Comparison of ENCODE assay signal across 25 cellular contexts in genomic region chr14:76298896-76299295, GRCh38.
"Had no signal": no experiment of that assay in that cellular context is flagged by ENCODE, and none has a peak within 500 bp of the region (broad histone marks: within the 10 kb centered on the region; RNA-seq: fewer than 3 reads in every experiment).

No MANE protein-coding gene starts in this region.

- H3K4me3 Mint-ChIP-seq: activated CD4-positive, alpha-beta memory T cell treated with anti-CD3 and anti-CD28 coated beads, Interleukin-2, amount 10 ng/mL, durations not matched to agents 7 days and 5 days; activated CD4-positive, alpha-beta T cell treated with anti-CD3 and anti-CD28 coated beads, Interleukin-2, amount 10 ng/mL, durations not matched to agents 7 days and 5 days; activated naive CD4-positive, alpha-beta T cell treated with anti-CD3 and anti-CD28 coated beads, Interleukin-2, amount 10 ng/mL, durations not matched to agents 7 days and 5 days; activated naive CD8-positive, alpha-beta T cell treated with anti-CD3 and anti-CD28 coated beads, Interleukin-2, amount 10 ng/mL, durations not matched to agents 7 days and 5 days; activated T-cell treated with anti-CD3 and anti-CD28 coated beads, Interleukin-2, amount 50 U/mL, for 72 hours; brain; central memory CD8-positive, alpha-beta T cell; WTC11 had no signal

- H3K27ac ChIP-seq: ascending aorta, esophagus muscularis mucosa, foreskin keratinocyte, gastrocnemius medialis, heart left ventricle had no signal

- DNase-seq: activated CD4-positive, alpha-beta memory T cell treated with anti-CD3 and anti-CD28 coated beads, Interleukin-2, amount 10 ng/mL, durations not matched to agents 7 days and 5 days; activated CD4-positive, alpha-beta T cell treated with anti-CD3 and anti-CD28 coated beads for 1 hour; activated CD4-positive, alpha-beta T cell treated with anti-CD3 and anti-CD28 coated beads for 4 hours; activated CD4-positive, alpha-beta T cell treated with anti-CD3 and anti-CD28 coated beads, Interleukin-2, amount 10 ng/mL, durations not matched to agents 7 days and 5 days; activated CD4-positive, alpha-beta T cell treated with anti-CD3 and anti-CD28 coated beads, Interleukin-2, amount 50 U/mL, for 4 hours; activated gamma-delta T cell; activated naive CD4-positive, alpha-beta T cell; activated naive CD4-positive, alpha-beta T cell treated with anti-CD3 and anti-CD28 coated beads, Interleukin-2, amount 10 ng/mL, durations not matched to agents 7 days and 5 days; activated naive CD8-positive, alpha-beta T cell treated with anti-CD3 and anti-CD28 coated beads, Interleukin-2, amount 10 ng/mL, durations not matched to agents 7 days and 5 days; activated T-cell treated with anti-CD3 and anti-CD28 coated beads, Interleukin-2, amount 50 U/mL, for 1 hour; activated T-cell treated with anti-CD3 and anti-CD28 coated beads, Interleukin-2, amount 50 U/mL, for 72 hours; cortex of kidney; dermis blood vessel endothelial cell; effector CD8-positive, alpha-beta T cell; foreskin keratinocyte; gastrocnemius medialis; glutamatergic neuron; heart left ventricle; T-helper 2 cell had no signal

- ATAC-seq: activated naive CD4-positive, alpha-beta T cell treated with anti-CD3 and anti-CD28 coated beads, Interleukin-2, amount 50 U/mL, for 72 hours; activated T-cell treated with anti-CD3 and anti-CD28 coated beads, Interleukin-2, amount 50 U/mL, for 72 hours; foreskin keratinocyte; gastrocnemius medialis; heart left ventricle; WTC11 had no signal

- H3K4me1 ChIP-seq: ascending aorta, esophagus muscularis mucosa, foreskin keratinocyte, gastrocnemius medialis, heart left ventricle had no signal

- H3K9me3 Mint-ChIP-seq: activated CD4-positive, alpha-beta memory T cell treated with anti-CD3 and anti-CD28 coated beads, Interleukin-2, amount 10 ng/mL, durations not matched to agents 7 days and 5 days; activated CD4-positive, alpha-beta T cell treated with anti-CD3 and anti-CD28 coated beads, Interleukin-2, amount 10 ng/mL, durations not matched to agents 7 days and 5 days; activated naive CD4-positive, alpha-beta T cell treated with anti-CD3 and anti-CD28 coated beads, Interleukin-2, amount 10 ng/mL, durations not matched to agents 7 days and 5 days; activated naive CD4-positive, alpha-beta T cell treated with anti-CD3 and anti-CD28 coated beads, Interleukin-2, amount 50 U/mL, for 72 hours; activated naive CD8-positive, alpha-beta T cell treated with anti-CD3 and anti-CD28 coated beads, Interleukin-2, amount 10 ng/mL, durations not matched to agents 7 days and 5 days; activated T-cell treated with anti-CD3 and anti-CD28 coated beads, Interleukin-2, amount 50 U/mL, for 72 hours; central memory CD8-positive, alpha-beta T cell; WTC11 had no signal

- H3K27ac Mint-ChIP-seq: activated CD4-positive, alpha-beta memory T cell treated with anti-CD3 and anti-CD28 coated beads, Interleukin-2, amount 10 ng/mL, durations not matched to agents 7 days and 5 days; activated CD4-positive, alpha-beta T cell treated with anti-CD3 and anti-CD28 coated beads, Interleukin-2, amount 10 ng/mL, durations not matched to agents 7 days and 5 days; activated naive CD4-positive, alpha-beta T cell treated with anti-CD3 and anti-CD28 coated beads, Interleukin-2, amount 10 ng/mL, durations not matched to agents 7 days and 5 days; activated naive CD4-positive, alpha-beta T cell treated with anti-CD3 and anti-CD28 coated beads, Interleukin-2, amount 50 U/mL, for 72 hours; activated naive CD8-positive, alpha-beta T cell treated with anti-CD3 and anti-CD28 coated beads, Interleukin-2, amount 10 ng/mL, durations not matched to agents 7 days and 5 days; activated T-cell treated with anti-CD3 and anti-CD28 coated beads, Interleukin-2, amount 50 U/mL, for 72 hours; brain; WTC11 had no signal

- H3K36me3 Mint-ChIP-seq: activated naive CD4-positive, alpha-beta T cell treated with anti-CD3 and anti-CD28 coated beads, Interleukin-2, amount 10 ng/mL, durations not matched to agents 7 days and 5 days; activated naive CD4-positive, alpha-beta T cell treated with anti-CD3 and anti-CD28 coated beads, Interleukin-2, amount 50 U/mL, for 72 hours; activated naive CD8-positive, alpha-beta T cell treated with anti-CD3 and anti-CD28 coated beads, Interleukin-2, amount 10 ng/mL, durations not matched to agents 7 days and 5 days; brain; WTC11 had no signal

- H3K27me3 ChIP-seq: ascending aorta, esophagus muscularis mucosa, gastrocnemius medialis had no signal

- H3K4me1 Mint-ChIP-seq: activated CD4-positive, alpha-beta memory T cell treated with anti-CD3 and anti-CD28 coated beads, Interleukin-2, amount 10 ng/mL, durations not matched to agents 7 days and 5 days; activated CD4-positive, alpha-beta T cell treated with anti-CD3 and anti-CD28 coated beads, Interleukin-2, amount 10 ng/mL, durations not matched to agents 7 days and 5 days; activated naive CD4-positive, alpha-beta T cell treated with anti-CD3 and anti-CD28 coated beads, Interleukin-2, amount 10 ng/mL, durations not matched to agents 7 days and 5 days; activated naive CD8-positive, alpha-beta T cell treated with anti-CD3 and anti-CD28 coated beads, Interleukin-2, amount 10 ng/mL, durations not matched to agents 7 days and 5 days; brain; central memory CD8-positive, alpha-beta T cell; WTC11 had no signal

- H3K27me3 Mint-ChIP-seq: activated CD4-positive, alpha-beta T cell treated with anti-CD3 and anti-CD28 coated beads, Interleukin-2, amount 10 ng/mL, durations not matched to agents 7 days and 5 days had no signal

- H3K9me3 ChIP-seq: ascending aorta, esophagus muscularis mucosa, gastrocnemius medialis, heart left ventricle had no signal
